11 cellular contexts compared by ENCODE assay signal in genomic region chr3:123695731-123696640, GRCh38.
DNase-seq lines count a peak whose midpoint lies in the region; ATAC-seq and TF ChIP-seq lines count a peak whose summit lies in the region.
"Had no signal": no experiment of that assay in that cellular context is flagged by ENCODE, and none has a peak within 500 bp of the region (broad histone marks: within the 10 kb centered on the region; RNA-seq: fewer than 3 reads in every experiment).

No MANE protein-coding gene starts in this region.

- no CpG with 5 or more reads among the region's 14 CpGs for WGBS in trophoblast cell (ENCODE audit: extremely low coverage, insufficient coverage, insufficient read length)

- no peak for ATAC-seq in left colon

- H2BK120ac ChIP-seq in trophoblast cell (ENCODE audit: insufficient read depth, low read length, poor library complexity) = peak overlapping the region; percentile 50

- H3K4ac ChIP-seq in trophoblast cell (ENCODE audit: low read depth, low read length) = peak overlapping the region; percentile 50

- H4K12ac ChIP-seq in trophoblast cell (ENCODE audit: low read depth, low read length) = no peak overlapping the region

- peak overlapping the region; percentile 45 for H4K8ac ChIP-seq in trophoblast cell (ENCODE audit: low read depth, low read length)

- peak overlapping the region; percentile 43 for H3K14ac ChIP-seq in trophoblast cell (ENCODE audit: low read length)

- peaks cover 57% of the 10 kb centered on the region for H3K79me1 ChIP-seq in trophoblast cell (ENCODE audit: low read length)

- no peak for TF ChIP-seq CTCF in fibroblast of lung (conservative IDR thresholded peaks at IDR 0.05 in 1 of 2, IDR thresholded peaks at IDR 0.05 in 1 of 2; ENCODE audit: low read depth in 1 of 2, low read length in 2 of 2)

- H3K9ac ChIP-seq in BLaER1 treated with 17β-estradiol and CSF1 and Interleukin-3, amounts not matched to agents 10 nM and 100 nM = no peak overlapping the region
- H3K9ac ChIP-seq in fibroblast of lung (ENCODE audit: insufficient read depth, low read length) (no peak overlapping the region), trophoblast cell (ENCODE audit: low read length) (no peak overlapping the region)

- H3K27ac ChIP-seq in BLaER1 treated with 17β-estradiol and CSF1 and Interleukin-3, amounts not matched to agents 10 nM and 100 nM = peak overlapping the region in 4 of 11 experiments; percentile 35 to 38 (median 36); a peak in 5 of 22 replicates
- H3K27ac ChIP-seq in fibroblast of lung (ENCODE audit: insufficient read depth, low read length) (peak overlapping the region; percentile 41), trophoblast cell (ENCODE audit: low read depth, low read length) (peak overlapping the region; percentile 78)

- H3K9me3 ChIP-seq in BLaER1 treated with 17β-estradiol and CSF1 and Interleukin-3, amounts not matched to agents 10 nM and 100 nM (replicated peaks in 1 of 11) = no peaks in the 10 kb centered on the region
- no peaks in the 10 kb centered on the region for H3K9me3 ChIP-seq in fibroblast of lung (ENCODE audit: control insufficient read depth, insufficient read depth, low read depth, low read length)
- no peaks in the 10 kb centered on the region for H3K9me3 ChIP-seq in trophoblast cell (ENCODE audit: insufficient read depth, low read depth, low read length)
- H3K9me3 ChIP-seq: right atrium auricular region had no signal

- H3K36me3 ChIP-seq in BLaER1 treated with 17β-estradiol and CSF1 and Interleukin-3, amounts not matched to agents 10 nM and 100 nM = peaks cover 0 to 63% (median 17%) of the 10 kb centered on the region in 11 experiments; a peak in 12 of 22 replicates
- H3K36me3 ChIP-seq in fibroblast of lung (ENCODE audit: control insufficient read depth, insufficient read depth, low read length) = peaks cover 43% of the 10 kb centered on the region
- H3K36me3 ChIP-seq in trophoblast cell (ENCODE audit: control insufficient read depth in 1 of 2, insufficient read depth in 2 of 2, low read length in 2 of 2) = peaks cover 15 to 22% of the 10 kb centered on the region in 2 experiments
- H3K36me3 ChIP-seq: right atrium auricular region had no signal

- H2BK12ac ChIP-seq in trophoblast cell (ENCODE audit: low read length) = peak overlapping the region; percentile 45

- intact Hi-C loops in left colon (cut with DNase I, micrococcal nuclease) = no loop called here

- H2AFZ ChIP-seq in fibroblast of lung (ENCODE audit: low read length) = no peak overlapping the region
- peak overlapping the region; percentile 3 for H2AFZ ChIP-seq in trophoblast cell (ENCODE audit: insufficient read depth, low read length, poor library complexity)

- H3K23ac ChIP-seq in trophoblast cell (ENCODE audit: low read length) = no peak overlapping the region

- peaks cover 68% of the 10 kb centered on the region for H3K79me2 ChIP-seq in fibroblast of lung (ENCODE audit: control insufficient read depth, insufficient read depth, low read length)
- peaks cover 3% of the 10 kb centered on the region for H3K79me2 ChIP-seq in trophoblast cell (ENCODE audit: control insufficient read depth, insufficient read depth, low read length, poor library complexity)

- H3K27me3 ChIP-seq in BLaER1 treated with 17β-estradiol and CSF1 and Interleukin-3, amounts not matched to agents 10 nM and 100 nM = no peaks in the 10 kb centered on the region
- H3K27me3 ChIP-seq in fibroblast of lung (ENCODE audit: control insufficient read depth, insufficient read depth, low read length) (no peaks in the 10 kb centered on the region), trophoblast cell (ENCODE audit: insufficient read depth, low read length) (no peaks in the 10 kb centered on the region)
- H3K27me3 ChIP-seq: right atrium auricular region had no signal

- no peaks in the 10 kb centered on the region; a peak in 1 of 22 replicates for H4K20me1 ChIP-seq in BLaER1 treated with 17β-estradiol and CSF1 and Interleukin-3, amounts not matched to agents 10 nM and 100 nM
- no peaks in the 10 kb centered on the region for H4K20me1 ChIP-seq in fibroblast of lung (ENCODE audit: control insufficient read depth, extremely low read depth, insufficient read depth, low read length)

- H3K4me2 ChIP-seq in BLaER1 treated with 17β-estradiol and CSF1 and Interleukin-3, amounts not matched to agents 10 nM and 100 nM = peak overlapping the region; percentile 63 to 84 (median 69)
- H3K4me2 ChIP-seq in fibroblast of lung (ENCODE audit: extremely low read depth, insufficient read depth, low read length) (peak overlapping the region; percentile 54), trophoblast cell (ENCODE audit: low read length) (no peak overlapping the region)

- peaks cover 24 to 46% (median 33%) of the 10 kb centered on the region in 10 experiments for H3K4me1 ChIP-seq in BLaER1 treated with 17β-estradiol and CSF1 and Interleukin-3, amounts not matched to agents 10 nM and 100 nM
- peaks cover 46% of the 10 kb centered on the region for H3K4me1 ChIP-seq in fibroblast of lung (ENCODE audit: control insufficient read depth, extremely low read depth, insufficient read depth, low read length)
- peaks cover 60 to 63% of the 10 kb centered on the region in 2 experiments for H3K4me1 ChIP-seq in trophoblast cell (ENCODE audit: control insufficient read depth in 1 of 2, insufficient read depth in 2 of 2, low read length in 2 of 2)

- peak overlapping the region in 2 of 10 experiments; percentile 4 to 27; a peak in 2 of 20 replicates for H3K4me3 ChIP-seq in BLaER1 treated with 17β-estradiol and CSF1 and Interleukin-3, amounts not matched to agents 10 nM and 100 nM
- H3K4me3 ChIP-seq in fibroblast of lung (replicated peaks in 1 of 4; ENCODE audit: control extremely low read depth in 1 of 4, insufficient read depth in 1 of 4, low read depth in 3 of 4, low read length in 4 of 4) = peak overlapping the region in 2 of 4 experiments; percentile 13 to 64
- no peak overlapping the region for H3K4me3 ChIP-seq in trophoblast cell (ENCODE audit: low read depth, low read length)

- H2AK5ac ChIP-seq in trophoblast cell (ENCODE audit: low read length) = peak overlapping the region; percentile 36

- peak; percentile 5 for DNase-seq in OCI-M1 (lab: John Stamatoyannopoulos, UW)
- peak in 1 of 2 donors; percentile 16 for DNase-seq in fibroblast of lung (ENCODE audit: low read depth in 2 of 2)
- no peak for DNase-seq in trophoblast cell
- DNase-seq in left colon = no peak
- DNase-seq in NCI-H2227 treated with DMSO at 0.1 percent for 48 hours (lab: John Stamatoyannopoulos, UW) = no peak
- no peak for DNase-seq in SK-N-DZ (ENCODE audit: low spot score)
- no peak for DNase-seq in NCI-H774 (lab: John Stamatoyannopoulos, UW)
- DNase-seq: activated CD8-positive, alpha-beta memory T cell treated with anti-CD3 and anti-CD28 coated beads, Interleukin-2, amount 50 U/mL, for 48 hours; NCI-H1417 treated with DMSO at 0.1 percent for 48 hours had no signal

- peak overlapping the region; percentile 43 for H3K18ac ChIP-seq in trophoblast cell (ENCODE audit: low read length)

- peak overlapping the region; percentile 37 for H2BK5ac ChIP-seq in trophoblast cell (ENCODE audit: low read depth, low read length, poor library complexity)

- peak overlapping the region; percentile 73 for H4K91ac ChIP-seq in trophoblast cell (ENCODE audit: low read depth, low read length)
